Comparison of ENCODE assay signal across 8 cellular contexts in the genomic region with DNA sequence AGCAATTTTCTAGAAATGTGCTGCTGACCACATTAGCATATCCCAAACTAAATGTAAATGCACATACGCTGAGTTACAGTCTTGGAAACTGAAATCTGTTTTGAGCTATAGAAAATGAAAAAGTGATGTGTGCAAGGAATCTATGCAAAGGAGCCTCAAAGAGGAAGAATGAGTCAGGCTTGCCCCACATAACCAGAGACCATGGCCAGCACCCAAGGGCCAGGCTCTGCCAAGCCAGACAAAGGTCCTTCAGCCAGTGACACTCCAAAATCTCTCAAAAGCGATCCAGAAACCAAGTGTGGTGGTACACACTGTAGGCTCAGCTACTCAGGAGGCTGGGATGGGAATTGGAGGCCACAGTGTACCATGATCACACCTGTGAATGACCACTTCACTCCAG.
DNase-seq lines count a peak whose midpoint lies in the region; ATAC-seq, FAIRE-seq and TF ChIP-seq lines count a peak whose summit lies in the region.

No MANE protein-coding gene starts in this region.

- peak overlapping the region; percentile 17 for H2BK12ac ChIP-seq in neuronal stem cell (ENCODE audit: low read length)

- H4K20me1 ChIP-seq in MM.1S (ENCODE audit: insufficient read depth, low read length) (no peaks in the 10 kb centered on the region), astrocyte (ENCODE audit: insufficient read depth, low read length) (no peaks in the 10 kb centered on the region)

- H3K27ac Mint-ChIP-seq in astrocyte (ENCODE audit: unreplicated experiment): no peak overlapping the region

- H3K4me3 ChIP-seq in MM.1S (ENCODE audit: low read length) (no peak overlapping the region), astrocyte (ENCODE audit: insufficient read depth, low read depth, low read length) (no peak overlapping the region), neuronal stem cell (ENCODE audit: low read length in 2 of 2) (no peak overlapping the region)

- FAIRE-seq in astrocyte (lab: Jason Lieb, UNC): peak; percentile 60
- FAIRE-seq in frontal cortex (lab: Jason Lieb, UNC): no peak

- TF ChIP-seq CTCF in MM.1S (IDR thresholded peaks at IDR 0.05; ENCODE audit: low read length): no peak
- TF ChIP-seq CTCF in astrocyte (IDR thresholded peaks at IDR 0.05; ENCODE audit: insufficient read depth, low read depth, low read length): no peak

- H3K4me3 Mint-ChIP-seq in astrocyte (ENCODE audit: unreplicated experiment): no peak overlapping the region

- H3K9me3 ChIP-seq in MM.1S (replicated peaks; ENCODE audit: insufficient read depth, low read length) (no peaks in the 10 kb centered on the region), astrocyte (ENCODE audit: insufficient read depth, low read depth, low read length) (no peaks in the 10 kb centered on the region), neuronal stem cell (replicated peaks in 1 of 2; ENCODE audit: control insufficient read depth in 2 of 2, insufficient read depth in 1 of 2, low read depth in 1 of 2, low read length in 2 of 2) (no peaks in the 10 kb centered on the region)

- H4K91ac ChIP-seq in neuronal stem cell (ENCODE audit: low read depth, low read length, poor library complexity): no peak overlapping the region

- peaks cover 12% of the 10 kb centered on the region for H3K4me1 ChIP-seq in MM.1S (ENCODE audit: low read length)
- H3K4me1 ChIP-seq in astrocyte (ENCODE audit: insufficient read depth, low read length): peaks cover 13% of the 10 kb centered on the region
- peaks cover 8 to 19% of the 10 kb centered on the region in 2 donors for H3K4me1 ChIP-seq in neuronal stem cell (ENCODE audit: control insufficient read depth in 2 of 2, insufficient read depth in 1 of 2, low read depth in 1 of 2, low read length in 2 of 2)

- no peak overlapping the region for H3K23ac ChIP-seq in neuronal stem cell (ENCODE audit: low read depth, low read length, poor library complexity)

- no peak overlapping the region for H2BK15ac ChIP-seq in neuronal stem cell (ENCODE audit: low read length)

- H3K79me2 ChIP-seq in MM.1S (ENCODE audit: low read length) (no peaks in the 10 kb centered on the region), astrocyte (ENCODE audit: insufficient read depth, low read length) (no peaks in the 10 kb centered on the region)

- H3K4me1 Mint-ChIP-seq in astrocyte (ENCODE audit: low read depth, unreplicated experiment): peaks cover 8% of the 10 kb centered on the region

- no peak overlapping the region for H4K8ac ChIP-seq in neuronal stem cell (ENCODE audit: low read depth, low read length)

- no peaks in the 10 kb centered on the region for H3K36me3 Mint-ChIP-seq in astrocyte (ENCODE audit: low read depth, unreplicated experiment)

- peak overlapping the region; percentile 44 for H3K18ac ChIP-seq in neuronal stem cell (ENCODE audit: low read length)

- H2AFZ ChIP-seq in MM.1S (ENCODE audit: low read length): peak overlapping the region; percentile 27; the same call in 1 of the 2 replicates
- no peak overlapping the region for H2AFZ ChIP-seq in astrocyte (ENCODE audit: low read depth, low read length)
- H2AFZ ChIP-seq in neuronal stem cell (ENCODE audit: low read length): no peak overlapping the region

- H3K9me3 Mint-ChIP-seq in astrocyte (ENCODE audit: unreplicated experiment): no peaks in the 10 kb centered on the region

- H3K4me2 ChIP-seq in MM.1S (ENCODE audit: low read depth, low read length) (peak overlapping the region; percentile 33; the same call in 1 of the 2 replicates), astrocyte (ENCODE audit: low read length) (peak overlapping the region; percentile 11), neuronal stem cell (ENCODE audit: insufficient read depth, low read length, poor library complexity, severe bottlenecking) (no peak overlapping the region)

- WGBS in neuronal stem cell (ENCODE audit: extremely low coverage in 2 of 2, insufficient read length in 2 of 2, insufficient replicate concordance in 1 of 2), 2 donors: no CpG with 5 or more reads among the region's 2 CpGs

- DNase-seq in MM.1S: peak; percentile 26
- peak; percentile 61 for DNase-seq in astrocyte (ENCODE audit: low read depth)
- no peak for DNase-seq in neuronal stem cell (ENCODE audit: low spot score)
- no peak for DNase-seq in NCI-H2171 (lab: John Stamatoyannopoulos, UW)
- DNase-seq in GDM1 (lab: John Stamatoyannopoulos, UW): no peak
- DNase-seq in frontal cortex (ENCODE audit: low spot score in 2 of 2): no peak

- no peaks in the 10 kb centered on the region for H3K36me3 ChIP-seq in MM.1S (replicated peaks; ENCODE audit: insufficient read depth, low read length)
- no peaks in the 10 kb centered on the region for H3K36me3 ChIP-seq in astrocyte (ENCODE audit: insufficient read depth, low read length)
- H3K36me3 ChIP-seq in neuronal stem cell (replicated peaks in 1 of 2; ENCODE audit: control insufficient read depth in 2 of 2, insufficient read depth in 2 of 2, low read length in 2 of 2): no peaks in the 10 kb centered on the region

- H2BK5ac ChIP-seq in neuronal stem cell (ENCODE audit: low read length): no peak overlapping the region

- no peaks in the 10 kb centered on the region for H3K9me2 ChIP-seq in MM.1S (replicated peaks; ENCODE audit: insufficient read depth, low read length)

- peaks cover 4% of the 10 kb centered on the region; the same call in 1 of the 2 replicates for H3F3A ChIP-seq in MM.1S (ENCODE audit: insufficient read depth, low read length)

- H2AK5ac ChIP-seq in neuronal stem cell (ENCODE audit: low read depth, low read length): no peak overlapping the region

- no peak overlapping the region for H2BK120ac ChIP-seq in neuronal stem cell (ENCODE audit: low read depth, low read length)

- H3K9ac ChIP-seq in MM.1S (ENCODE audit: low read length): 0 out of 2 replicates have a peak overlapping the region, but pooled peaks have one; percentile 6
- no peak overlapping the region for H3K9ac ChIP-seq in astrocyte (ENCODE audit: low read length)
- H3K9ac ChIP-seq in neuronal stem cell (ENCODE audit: low read depth, low read length, poor library complexity): no peak overlapping the region

- H3K14ac ChIP-seq in neuronal stem cell (ENCODE audit: low read length): no peak overlapping the region

- H3K27me3 ChIP-seq in MM.1S (replicated peaks; ENCODE audit: insufficient read depth, low read length): no peaks in the 10 kb centered on the region
- H3K27me3 ChIP-seq in astrocyte (ENCODE audit: insufficient read depth, low read length): no peaks in the 10 kb centered on the region
- no peaks in the 10 kb centered on the region for H3K27me3 ChIP-seq in neuronal stem cell (ENCODE audit: control insufficient read depth in 3 of 3, insufficient read depth in 3 of 3, low read depth in 1 of 3, low read length in 3 of 3)

- no peak overlapping the region for H3K4ac ChIP-seq in neuronal stem cell (ENCODE audit: low read length)

- ATAC-seq in GM18508 (IDR thresholded peaks at IDR 0.05; ENCODE audit: insufficient read depth, unreplicated experiment) (peak; percentile 68), GM21786 (IDR thresholded peaks at IDR 0.05; ENCODE audit: unreplicated experiment) (peak; percentile 94)

- H3K27me3 Mint-ChIP-seq in astrocyte (ENCODE audit: low read depth, unreplicated experiment): no peaks in the 10 kb centered on the region

- no peaks in the 10 kb centered on the region for H3K79me1 ChIP-seq in neuronal stem cell (ENCODE audit: low read depth, low read length)

- H3K27ac ChIP-seq in MM.1S (ENCODE audit: low read length): peak overlapping the region; percentile 35; the same call in 1 of the 2 replicates
- no peak overlapping the region for H3K27ac ChIP-seq in astrocyte (ENCODE audit: low read depth, low read length)
- H3K27ac ChIP-seq in neuronal stem cell (replicated peaks; ENCODE audit: low read length): no peak overlapping the region

Comparison
In these comparisons a context has a peak if more than half of its experiments do, and no peak if none do; other contexts are left out.
1. DNase-seq: peak in MM.1S (single experiment) and astrocyte (single experiment); none in neuronal stem cell (single experiment), NCI-H2171 (single experiment), GDM1 (single experiment) and frontal cortex (0 of 2).